In the genomic region with DNA sequence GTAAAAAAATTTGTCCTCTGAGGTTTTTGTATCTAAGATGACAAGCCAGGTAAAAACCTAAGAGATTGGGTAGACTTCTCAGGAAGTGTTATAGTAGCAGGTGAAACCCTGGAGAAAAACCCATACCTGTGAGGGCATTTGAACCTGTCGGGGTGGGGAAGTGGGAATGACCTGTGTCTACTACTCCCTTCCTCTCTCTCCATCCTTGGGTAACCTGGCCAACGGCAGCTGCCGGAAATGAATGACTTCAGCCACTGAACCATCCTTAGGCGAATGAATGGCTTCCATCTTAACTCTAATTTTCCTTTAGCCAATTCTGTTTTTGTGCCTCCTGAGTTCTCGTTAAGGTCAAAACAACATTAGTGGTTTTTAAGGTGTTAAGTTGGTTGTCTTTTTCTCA, we compare ENCODE assay signal across 27 cellular contexts. TPM values are rescaled to one million over a fixed set of nuclear protein-coding genes. Genes with fewer than 3 reads are reported as not detected.
DNase-seq lines count a peak whose midpoint lies in the region; ATAC-seq, FAIRE-seq and TF ChIP-seq lines count a peak whose summit lies in the region.
"Had no signal": no experiment of that assay in that cellular context is flagged by ENCODE, and none has a peak within 500 bp of the region (broad histone marks: within the 10 kb centered on the region; RNA-seq: fewer than 3 reads in every experiment).

No MANE protein-coding gene starts in this region.

- POLR2A ChIA-PET in HCT116 (lab: Charles Lee): no interaction called here
- POLR2A ChIA-PET in GM12878 (lab: Charles Lee): interaction anchor here (1.5 to 23.2 kb wide), 2 partner anchors 11 to 15 kb away, joined by 5 to 350 read pairs; partner anchors contain the start of gene GPR15

- SMC1A ChIA-PET in GM12878 (lab: Charles Lee; ENCODE audit: uncharacterized antibody, unreplicated experiment): interaction anchor here (1.0 to 23.6 kb wide), 3 partner anchors 11 to 216 kb away, joined by 3 to 603 read pairs (median 230); partner anchors contain the start of gene GPR15

- H3K9me3 Mint-ChIP-seq in activated CD8-positive, alpha-beta memory T cell treated with anti-CD3 and anti-CD28 coated beads, Interleukin-2, amount 10 ng/mL, durations not matched to agents 7 days and 5 days (ENCODE audit: low read depth): no peaks in the 10 kb centered on the region

- H3K27ac ChIP-seq in HCT116 (ENCODE audit: low read depth, low read length): peak overlapping the region; percentile 20
- H3K27ac ChIP-seq in GM12878 (ENCODE audit: control insufficient read depth, insufficient read depth): peak overlapping the region; percentile 28
- no peak overlapping the region for H3K27ac ChIP-seq in pancreas
- H3K27ac ChIP-seq in ascending aorta: no peak overlapping the region
- H3K27ac ChIP-seq: GM23248, SJCRH30 had no signal

- H3K4me1 ChIP-seq in HCT116 (ENCODE audit: control insufficient read depth in 1 of 2, insufficient read depth in 2 of 2, low read length in 2 of 2) (peaks cover 50 to 77% of the 10 kb centered on the region in 2 experiments), GM12878 (ENCODE audit: control insufficient read depth, insufficient read depth, low read length) (peaks cover 26% of the 10 kb centered on the region; the same call in 1 of the 2 replicates), pancreas (no peaks in the 10 kb centered on the region), ascending aorta (no peaks in the 10 kb centered on the region)
- H3K4me1 ChIP-seq: SJCRH30 had no signal

- H2AFZ ChIP-seq in HCT116 (ENCODE audit: low read depth, low read length, poor library complexity, severe bottlenecking) (no peak overlapping the region), GM12878 (ENCODE audit: control insufficient read depth, low read depth, low read length) (no peak overlapping the region)
- H2AFZ ChIP-seq: GM23248 had no signal

- ATAC-seq in activated CD8-positive, alpha-beta memory T cell treated with anti-CD3 and anti-CD28 coated beads, Interleukin-2, amount 10 ng/mL, durations not matched to agents 7 days and 5 days: no peak
- ATAC-seq in HCT116 (no peak), GM12878 (peak; percentile 1), pancreas (no peak)
- ATAC-seq: PC-3, Right ventricle myocardium inferior, SK-N-SH treated with all-trans-retinoic acid at 6 μM for 48 hours had no signal

- H3K36me3 Mint-ChIP-seq in activated CD8-positive, alpha-beta memory T cell treated with anti-CD3 and anti-CD28 coated beads, Interleukin-2, amount 10 ng/mL, durations not matched to agents 7 days and 5 days: peaks cover 54% of the 10 kb centered on the region

- CTCF ChIA-PET in activated CD8-positive, alpha-beta memory T cell treated with anti-CD3 and anti-CD28 coated beads, Interleukin-2, amount 10 ng/mL, durations not matched to agents 7 days and 5 days (lab: Charles Lee): no interaction called here
- CTCF ChIA-PET in HCT116 (lab: Charles Lee) (no interaction called here), GM12878 (lab: Yijun Ruan, JAX) (interaction anchor here (1.3 to 3.5 kb wide), 3 partner anchors 7 to 54 kb away, joined by 3 to 21 read pairs (median 8); no protein-coding TSS in a partner anchor)

- RAD21 ChIA-PET in HCT116 (lab: Charles Lee; ENCODE audit: low non-redundant PET in 1 of 2, low total read pairs in 2 of 2, uncharacterized antibody in 2 of 2, unreplicated experiment in 2 of 2): no interaction called here
- RAD21 ChIA-PET in GM12878 (lab: Charles Lee; ENCODE audit: unreplicated experiment): interaction anchor here (1.0 to 7.3 kb wide), 4 partner anchors 12 to 20 kb away, joined by 3 to 104 read pairs (median 19); no protein-coding TSS in a partner anchor

- TF ChIP-seq POLR2A in HCT116 (IDR thresholded peaks at IDR 0.05; ENCODE audit: borderline replicate concordance, extremely low read depth, insufficient read depth, insufficient read length) (no peak), GM12878 (IDR thresholded peaks at IDR 0.05; ENCODE audit: low read depth, low read length) (no peak)

- intact Hi-C loops in HCT116 (cut with micrococcal nuclease): no loop called here
- intact Hi-C loops in GM12878 (cut with micrococcal nuclease; ENCODE audit: unreplicated experiment): no loop called here
- intact Hi-C loops in pancreas (cut with DNase I): no loop called here
- intact Hi-C loops in ascending aorta (cut with DNase I): no loop called here

- no peaks in the 10 kb centered on the region for H3K27me3 Mint-ChIP-seq in activated CD8-positive, alpha-beta memory T cell treated with anti-CD3 and anti-CD28 coated beads, Interleukin-2, amount 10 ng/mL, durations not matched to agents 7 days and 5 days

- H3K36me3 ChIP-seq in HCT116 (ENCODE audit: control insufficient read depth in 1 of 2, insufficient read depth in 2 of 2, low read length in 2 of 2): no peaks in the 10 kb centered on the region
- H3K36me3 ChIP-seq in GM12878 (ENCODE audit: control insufficient read depth in 2 of 2, insufficient read depth in 2 of 2, low read length in 1 of 2): no peaks in the 10 kb centered on the region
- H3K36me3 ChIP-seq in pancreas: no peaks in the 10 kb centered on the region
- H3K36me3 ChIP-seq in ascending aorta: no peaks in the 10 kb centered on the region
- H3K36me3 ChIP-seq: SJCRH30 had no signal

- in situ Hi-C loops in GM12878 (cut with MboI): no loop called here

- H3K79me2 ChIP-seq in HCT116 (ENCODE audit: insufficient read depth, low read length) (peaks cover 93% of the 10 kb centered on the region), GM12878 (ENCODE audit: control insufficient read depth, insufficient read depth, low read length) (peaks cover 98% of the 10 kb centered on the region)

- H3K4me2 ChIP-seq in HCT116 (ENCODE audit: low read length): no peak overlapping the region
- peak overlapping the region; percentile 57 for H3K4me2 ChIP-seq in GM12878 (ENCODE audit: control insufficient read depth, insufficient read depth)

- H3K9me3 ChIP-seq in HCT116 (ENCODE audit: control insufficient read depth in 1 of 2, insufficient read depth in 1 of 2, low read depth in 1 of 2, low read length in 2 of 2): no peaks in the 10 kb centered on the region
- H3K9me3 ChIP-seq in GM12878 (replicated peaks; ENCODE audit: control insufficient read depth, insufficient read depth, low read length): no peaks in the 10 kb centered on the region
- no peaks in the 10 kb centered on the region for H3K9me3 ChIP-seq in pancreas
- no peaks in the 10 kb centered on the region for H3K9me3 ChIP-seq in ascending aorta
- H3K9me3 ChIP-seq: SJCRH30 had no signal

- FAIRE-seq in GM12878 (lab: Jason Lieb, UNC): peak; percentile 49
- no peak for FAIRE-seq in pancreas (lab: Jason Lieb, UNC)
- FAIRE-seq: D721Med had no signal

- WGBS in GM12878 (ENCODE audit: insufficient coverage, insufficient replicate concordance, low lambda C conversion rate, missing lambda C conversion rate): 67% methylated on average over 5 of the region's 5 CpGs
- 64 to 68% methylated on average over 5 of the region's 5 CpGs for WGBS in pancreas, 2 donors

- no peak overlapping the region for H3K4me3 Mint-ChIP-seq in activated CD8-positive, alpha-beta memory T cell treated with anti-CD3 and anti-CD28 coated beads, Interleukin-2, amount 10 ng/mL, durations not matched to agents 7 days and 5 days

- H3K27ac Mint-ChIP-seq in activated CD8-positive, alpha-beta memory T cell treated with anti-CD3 and anti-CD28 coated beads, Interleukin-2, amount 10 ng/mL, durations not matched to agents 7 days and 5 days: peak overlapping the region; percentile 56

- H3K4me1 Mint-ChIP-seq in activated CD8-positive, alpha-beta memory T cell treated with anti-CD3 and anti-CD28 coated beads, Interleukin-2, amount 10 ng/mL, durations not matched to agents 7 days and 5 days: peaks cover 75% of the 10 kb centered on the region

- BruUV-seq in HCT116 (replicated peaks; lab: Mats Ljungman, UMichigan): no TSS peak
- no TSS peak for BruUV-seq in GM12878 (replicated peaks; lab: Mats Ljungman, UMichigan)

- no peak for TF ChIP-seq EP300 in GM12878 (IDR thresholded peaks at IDR 0.05; ENCODE audit: borderline replicate concordance in 1 of 2, control insufficient read depth in 1 of 2, low read depth in 2 of 2, low read length in 2 of 2)

- no peak overlapping the region for H3K4me3 ChIP-seq in HCT116 (replicated peaks in 1 of 2; ENCODE audit: low read depth in 1 of 2, low read length in 2 of 2)
- H3K4me3 ChIP-seq in GM12878: peak overlapping the region; percentile 21
- no peak overlapping the region for H3K4me3 ChIP-seq in pancreas
- H3K4me3 ChIP-seq in ascending aorta: no peak overlapping the region
- H3K4me3 ChIP-seq: GM23248, SJCRH30 had no signal

- no peak for TF ChIP-seq CTCF in HCT116 (IDR thresholded peaks at IDR 0.05 in 2 of 3, conservative IDR thresholded peaks at IDR 0.05 in 1 of 3; ENCODE audit: borderline replicate concordance in 1 of 3, insufficient read depth in 1 of 3, low read depth in 2 of 3, low read length in 2 of 3)
- no peak for TF ChIP-seq CTCF in GM12878 (IDR thresholded peaks at IDR 0.05 in 2 of 3, conservative IDR thresholded peaks at IDR 0.05 in 1 of 3; ENCODE audit: control insufficient read depth in 2 of 3, extremely low read depth in 1 of 3, insufficient read depth in 1 of 3, low read depth in 3 of 3, low read length in 3 of 3)
- TF ChIP-seq CTCF in pancreas (IDR thresholded peaks at IDR 0.05): no peak
- TF ChIP-seq CTCF in ascending aorta (IDR thresholded peaks at IDR 0.05): no peak

- no peak for TF ChIP-seq RAD21 in HCT116 (IDR thresholded peaks at IDR 0.05; ENCODE audit: low read depth)
- no peak for TF ChIP-seq RAD21 in GM12878 (IDR thresholded peaks at IDR 0.05; ENCODE audit: insufficient read depth, low read depth, low read length)

- H4K20me1 ChIP-seq in HCT116 (ENCODE audit: insufficient read depth): no peaks in the 10 kb centered on the region
- H4K20me1 ChIP-seq in GM12878 (ENCODE audit: control insufficient read depth, insufficient read depth): no peaks in the 10 kb centered on the region

- no peaks in the 10 kb centered on the region for H3K27me3 ChIP-seq in HCT116 (ENCODE audit: insufficient read depth, low read length)
- H3K27me3 ChIP-seq in GM12878 (replicated peaks in 1 of 2; ENCODE audit: control insufficient read depth in 2 of 2, insufficient read depth in 2 of 2, low read length in 1 of 2): no peaks in the 10 kb centered on the region
- no peaks in the 10 kb centered on the region for H3K27me3 ChIP-seq in pancreas
- H3K27me3 ChIP-seq in ascending aorta: no peaks in the 10 kb centered on the region

- DNase-seq in activated CD8-positive, alpha-beta memory T cell treated with anti-CD3 and anti-CD28 coated beads, Interleukin-2, amount 10 ng/mL, durations not matched to agents 7 days and 5 days: no peak
- DNase-seq in activated CD8-positive, alpha-beta memory T cell treated with anti-CD3 and anti-CD28 coated beads, Interleukin-2, amount 50 U/mL, for 48 hours: no peak
- DNase-seq in HCT116 (ENCODE audit: low read depth, low spot score) (no peak), GM12878 (ENCODE audit: low read depth, low spot score) (no peak), pancreas (no peak), ascending aorta (ENCODE audit: low spot score in 2 of 2) (no peak), NCI-H446 (lab: John Stamatoyannopoulos, UW) (no peak)
- DNase-seq: GM23248, H7, NCI-H1092, NCI-H1417 treated with DMSO at 0.1 percent for 48 hours, NCI-H1694 treated with DMSO at 0.1 percent for 48 hours, NCI-H2081, NCI-H2227 treated with DMSO at 0.1 percent for 48 hours, NCI-H510A, NCI-H69, PC-3, SJCRH30 had no signal

- H3K9me2 ChIP-seq in HCT116 (ENCODE audit: insufficient read depth): no peaks in the 10 kb centered on the region

- H3K9ac ChIP-seq in HCT116 (ENCODE audit: low read length): no peak overlapping the region
- H3K9ac ChIP-seq in GM12878 (ENCODE audit: control insufficient read depth, insufficient read depth, low read length): no peak overlapping the region
- H3K9ac ChIP-seq: GM23248 had no signal

RNA-seq across cellular contexts. Expression of gene GPR15, which starts 16.8 kb away (rescaled TPM):
- total RNA-seq in activated CD8-positive, alpha-beta memory T cell treated with anti-CD3 and anti-CD28 coated beads, Interleukin-2, amount 10 ng/mL, durations not matched to agents 7 days and 5 days: 100 to 1,000 TPM; 107 to 182 TPM
- 1.1 TPM for total RNA-seq in HCT116 (2021; ENCODE audit: unreplicated experiment)
- 1.1 and 1.6 TPM in 2 replicates for polyA plus RNA-seq in HCT116 (2012)
- total RNA-seq in GM12878 (2013; cell fraction: nucleolus; rRNA removed): 136 and 143 TPM in 2 replicates
- total RNA-seq in GM12878 (2014; rRNA removed): 150 and 170 TPM in 2 replicates
- 118 and 119 TPM in 2 replicates for total RNA-seq in GM12878 (2014; rRNA removed; fragmentation: Illumina TruSeq; extraction: Trizol)
- 105 TPM in 2 replicates for total RNA-seq in GM12878 (2021)
- polyA plus RNA-seq in GM12878 (2011; ENCODE audit: low read depth): 81.6 TPM
- 68.3 and 87.9 TPM in 2 replicates for polyA plus RNA-seq in GM12878 (2011; rRNA removed)
- 77.7 and 84.8 TPM in 2 replicates for polyA plus RNA-seq in GM12878 (2011; cell fraction: cytosol; rRNA removed)
- 59.0 and 81.9 TPM in 2 replicates for polyA plus RNA-seq in GM12878 (2011; cell fraction: nucleus; rRNA removed)
- polyA plus RNA-seq in GM12878 (2012): 69.4 and 117 TPM in 2 replicates
- 113 and 116 TPM in 2 replicates for polyA plus RNA-seq in GM12878 (2014; fragmentation: Illumina TruSeq; extraction: Trizol)
- 100 to 1,000 TPM in 1 of 2 experiments, 10 to 100 TPM in 1; 70.7 to 145 TPM for polyA plus RNA-seq in GM12878 (2014; fragmentation: Nextera tagmentation; extraction: Ambion mirVana)
- 82.7 and 83.9 TPM in 2 replicates for polyA plus RNA-seq in GM12878 (2014; rRNA removed)
- polyA plus RNA-seq in GM12878 (2016; fragmentation: Nextera tagmentation; extraction: Ambion mirVana): 100 to 1,000 TPM; 146 to 150 TPM
- polyA minus RNA-seq in GM12878 (2011; rRNA and poly(A)+ RNA removed): 142 and 145 TPM in 2 replicates
- polyA minus RNA-seq in GM12878 (2011; cell fraction: cytosol; rRNA and poly(A)+ RNA removed): 29.7 and 31.3 TPM in 2 replicates
- 79.2 and 93.9 TPM in 2 replicates for polyA minus RNA-seq in GM12878 (2011; cell fraction: nucleus; rRNA and poly(A)+ RNA removed)
- under 1 TPM in 2 of 6 donors, not detected in 4; 0.15 to 0.19 TPM for total RNA-seq in pancreas
- under 1 TPM in 1 of 2 donors, not detected in 1; 0.07 TPM for polyA plus RNA-seq in pancreas
- total RNA-seq in ascending aorta: not detected
- total RNA-seq: A172, Daoy, G401, GM23248, H7, HT-29, PC-3, Right ventricle myocardium inferior, SJCRH30 had no signal
- polyA plus RNA-seq: BJ, GM23248 had no signal

RNA-seq across cellular contexts. Expression of gene CLDND1, which starts 25.8 kb away (rescaled TPM):
- 100 to 1,000 TPM; 514 to 528 TPM for total RNA-seq in activated CD8-positive, alpha-beta memory T cell treated with anti-CD3 and anti-CD28 coated beads, Interleukin-2, amount 10 ng/mL, durations not matched to agents 7 days and 5 days
- total RNA-seq in HCT116 (2021; ENCODE audit: unreplicated experiment): 472 TPM
- polyA plus RNA-seq in HCT116 (2012): 307 and 351 TPM in 2 replicates
- 296 and 302 TPM in 2 replicates for total RNA-seq in GM12878 (2013; cell fraction: nucleolus; rRNA removed)
- 123 and 164 TPM in 2 replicates for total RNA-seq in GM12878 (2014; rRNA removed)
- 97.8 and 101 TPM in 2 replicates for total RNA-seq in GM12878 (2014; rRNA removed; fragmentation: Illumina TruSeq; extraction: Trizol)
- total RNA-seq in GM12878 (2021): 124 and 130 TPM in 2 replicates
- 100 TPM for polyA plus RNA-seq in GM12878 (2011; ENCODE audit: low read depth)
- polyA plus RNA-seq in GM12878 (2011; rRNA removed): 225 and 259 TPM in 2 replicates
- polyA plus RNA-seq in GM12878 (2011; cell fraction: cytosol; rRNA removed): 110 and 197 TPM in 2 replicates
- polyA plus RNA-seq in GM12878 (2011; cell fraction: nucleus; rRNA removed): 273 and 287 TPM in 2 replicates
- 130 and 134 TPM in 2 replicates for polyA plus RNA-seq in GM12878 (2012)
- 173 and 232 TPM in 2 replicates for polyA plus RNA-seq in GM12878 (2014; fragmentation: Illumina TruSeq; extraction: Trizol)
- polyA plus RNA-seq in GM12878 (2014; fragmentation: Nextera tagmentation; extraction: Ambion mirVana): 100 to 1,000 TPM; 150 to 163 TPM
- polyA plus RNA-seq in GM12878 (2014; rRNA removed): 144 and 154 TPM in 2 replicates
- 100 to 1,000 TPM; 144 to 154 TPM for polyA plus RNA-seq in GM12878 (2016; fragmentation: Nextera tagmentation; extraction: Ambion mirVana)
- polyA minus RNA-seq in GM12878 (2011; rRNA and poly(A)+ RNA removed): 210 and 247 TPM in 2 replicates
- 72.8 and 86.1 TPM in 2 replicates for polyA minus RNA-seq in GM12878 (2011; cell fraction: cytosol; rRNA and poly(A)+ RNA removed)
- polyA minus RNA-seq in GM12878 (2011; cell fraction: nucleus; rRNA and poly(A)+ RNA removed): 149 and 181 TPM in 2 replicates
- total RNA-seq in pancreas: 10 to 100 TPM; 16.0 to 35.1 (median 21.8) TPM
- polyA plus RNA-seq in pancreas: 10 to 100 TPM; 21.3 to 37.2 TPM
- total RNA-seq in ascending aorta: 171 TPM

RNA-seq across cellular contexts. Expression of gene CPOX, which starts 44.9 kb away (rescaled TPM):
- 10 to 100 TPM; 71.6 to 88.5 TPM for total RNA-seq in activated CD8-positive, alpha-beta memory T cell treated with anti-CD3 and anti-CD28 coated beads, Interleukin-2, amount 10 ng/mL, durations not matched to agents 7 days and 5 days
- 353 TPM for total RNA-seq in HCT116 (2021; ENCODE audit: unreplicated experiment)
- 117 and 129 TPM in 2 replicates for polyA plus RNA-seq in HCT116 (2012)
- 67.1 and 69.2 TPM in 2 replicates for total RNA-seq in GM12878 (2013; cell fraction: nucleolus; rRNA removed)
- 71.8 and 75.9 TPM in 2 replicates for total RNA-seq in GM12878 (2014; rRNA removed)
- total RNA-seq in GM12878 (2014; rRNA removed; fragmentation: Illumina TruSeq; extraction: Trizol): 51.0 and 53.2 TPM in 2 replicates
- total RNA-seq in GM12878 (2021): 69.4 and 72.6 TPM in 2 replicates
- 31.0 TPM for polyA plus RNA-seq in GM12878 (2011; ENCODE audit: low read depth)
- 65.8 and 67.0 TPM in 2 replicates for polyA plus RNA-seq in GM12878 (2011; rRNA removed)
- 37.8 and 41.4 TPM in 2 replicates for polyA plus RNA-seq in GM12878 (2011; cell fraction: cytosol; rRNA removed)
- polyA plus RNA-seq in GM12878 (2011; cell fraction: nucleus; rRNA removed): 79.0 and 107 TPM in 2 replicates
- polyA plus RNA-seq in GM12878 (2012): 44.9 and 69.6 TPM in 2 replicates
- polyA plus RNA-seq in GM12878 (2014; fragmentation: Illumina TruSeq; extraction: Trizol): 61.8 and 63.7 TPM in 2 replicates
- polyA plus RNA-seq in GM12878 (2014; fragmentation: Nextera tagmentation; extraction: Ambion mirVana): 10 to 100 TPM; 40.7 to 45.8 TPM
- polyA plus RNA-seq in GM12878 (2014; rRNA removed): 66.4 and 78.0 TPM in 2 replicates
- 10 to 100 TPM; 63.3 to 67.6 TPM for polyA plus RNA-seq in GM12878 (2016; fragmentation: Nextera tagmentation; extraction: Ambion mirVana)
- 31.7 and 38.3 TPM in 2 replicates for polyA minus RNA-seq in GM12878 (2011; rRNA and poly(A)+ RNA removed)
- polyA minus RNA-seq in GM12878 (2011; cell fraction: cytosol; rRNA and poly(A)+ RNA removed): 13.1 and 19.1 TPM in 2 replicates
- polyA minus RNA-seq in GM12878 (2011; cell fraction: nucleus; rRNA and poly(A)+ RNA removed): 23.1 and 39.6 TPM in 2 replicates
- 1 to 10 TPM; 4.1 to 9.5 (median 5.3) TPM for total RNA-seq in pancreas
- 1 to 10 TPM; 8.2 to 9.8 TPM for polyA plus RNA-seq in pancreas
- total RNA-seq in ascending aorta: 34.8 TPM

RNA-seq across cellular contexts. Expression of gene OR5K2, which starts 51.1 kb away (rescaled TPM):
- total RNA-seq in activated CD8-positive, alpha-beta memory T cell treated with anti-CD3 and anti-CD28 coated beads, Interleukin-2, amount 10 ng/mL, durations not matched to agents 7 days and 5 days: not detected
- total RNA-seq in HCT116 (2021; ENCODE audit: unreplicated experiment) (not detected), GM12878 (2014; rRNA removed) (not detected in 2 replicates), GM12878 (2014; rRNA removed; fragmentation: Illumina TruSeq; extraction: Trizol) (not detected in 2 replicates), GM12878 (2021) (not detected in 2 replicates), pancreas (not detected), ascending aorta (not detected)
- polyA plus RNA-seq in HCT116 (2012): not detected in 2 replicates
- 20.7 and 21.6 TPM in 2 replicates for total RNA-seq in GM12878 (2013; cell fraction: nucleolus; rRNA removed)
- polyA plus RNA-seq in GM12878 (2011; ENCODE audit: low read depth): not detected
- polyA plus RNA-seq in GM12878 (2011; rRNA removed) (0.12 and 0.14 TPM in 2 replicates), GM12878 (2014; fragmentation: Illumina TruSeq; extraction: Trizol) (not detected in 2 replicates), GM12878 (2014; fragmentation: Nextera tagmentation; extraction: Ambion mirVana) (not detected), GM12878 (2014; rRNA removed) (not detected in 2 replicates), GM12878 (2016; fragmentation: Nextera tagmentation; extraction: Ambion mirVana) (not detected), pancreas (not detected)
- not detected in 2 replicates for polyA plus RNA-seq in GM12878 (2011; cell fraction: cytosol; rRNA removed)
- polyA plus RNA-seq in GM12878 (2011; cell fraction: nucleus; rRNA removed): 0.58 and 0.75 TPM in 2 replicates
- polyA plus RNA-seq in GM12878 (2012): 0.11 TPM in 1 of 2 replicates, not detected in the other
- 1.3 and 2.9 TPM in 2 replicates for polyA minus RNA-seq in GM12878 (2011; rRNA and poly(A)+ RNA removed)
- polyA minus RNA-seq in GM12878 (2011; cell fraction: cytosol; rRNA and poly(A)+ RNA removed): not detected in 2 replicates
- 4.7 and 5.0 TPM in 2 replicates for polyA minus RNA-seq in GM12878 (2011; cell fraction: nucleus; rRNA and poly(A)+ RNA removed)
- total RNA-seq: A172, Daoy, G401, GM23248, H7, HT-29, PC-3, Right ventricle myocardium inferior, RPMI7951 had no signal
- polyA plus RNA-seq: BJ, GM23248 had no signal

Comparison
In these comparisons a context has a peak if more than half of its experiments do, and no peak if none do; other contexts are left out.
1. H3K27ac ChIP-seq: peak in HCT116 (single experiment) and GM12878 (single experiment); none in pancreas (0 of 4) and ascending aorta (0 of 2).
2. RNA of gene GPR15, which starts 16.8 kb away (total RNA-seq): 107 to 182 TPM in activated CD8-positive, alpha-beta memory T cell treated with anti-CD3 and anti-CD28 coated beads, Interleukin-2, amount 10 ng/mL, durations not matched to agents 7 days and 5 days and 105 to 170 TPM in GM12878; 1.1 TPM in HCT116 (single experiment), 0.15 to 0.19 TPM in pancreas and not detected in ascending aorta (single experiment); every median in the first group is over 10 times any median in the second.